In the genomic region with DNA sequence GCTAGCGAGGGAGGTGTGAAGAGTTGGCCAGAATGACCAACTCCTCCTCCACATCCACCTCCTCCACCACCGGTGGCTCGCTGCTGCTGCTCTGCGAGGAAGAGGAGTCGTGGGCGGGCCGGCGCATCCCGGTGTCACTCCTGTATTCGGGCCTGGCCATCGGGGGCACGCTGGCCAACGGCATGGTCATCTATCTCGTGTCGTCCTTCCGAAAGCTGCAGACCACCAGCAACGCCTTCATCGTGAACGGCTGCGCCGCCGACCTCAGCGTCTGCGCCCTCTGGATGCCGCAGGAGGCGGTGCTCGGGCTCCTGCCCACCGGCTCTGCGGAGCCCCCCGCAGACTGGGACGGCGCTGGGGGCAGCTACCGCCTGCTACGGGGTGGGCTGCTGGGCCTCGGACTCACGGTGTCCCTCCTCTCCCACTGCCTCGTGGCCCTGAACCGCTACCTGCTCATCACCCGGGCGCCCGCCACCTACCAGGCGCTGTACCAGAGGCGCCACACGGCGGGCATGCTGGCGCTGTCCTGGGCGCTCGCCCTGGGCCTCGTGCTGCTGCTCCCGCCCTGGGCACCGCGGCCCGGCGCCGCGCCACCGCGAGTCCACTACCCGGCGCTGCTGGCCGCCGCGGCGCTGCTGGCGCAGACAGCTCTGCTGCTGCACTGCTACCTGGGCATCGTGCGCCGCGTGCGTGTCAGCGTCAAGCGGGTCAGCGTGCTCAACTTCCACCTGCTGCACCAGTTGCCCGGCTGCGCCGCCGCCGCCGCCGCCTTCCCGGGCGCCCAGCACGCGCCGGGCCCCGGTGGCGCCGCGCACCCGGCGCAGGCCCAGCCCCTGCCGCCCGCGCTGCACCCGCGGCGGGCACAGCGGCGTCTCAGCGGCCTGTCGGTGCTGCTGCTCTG, we compare ENCODE assay signal across 9 cellular contexts. TPM values are rescaled to one million over a fixed set of nuclear protein-coding genes. Genes with fewer than 3 reads are reported as not detected.
DNase-seq lines count a peak whose midpoint lies in the region; ATAC-seq and TF ChIP-seq lines count a peak whose summit lies in the region.
"Had no signal": no experiment of that assay in that cellular context is flagged by ENCODE, and none has a peak within 500 bp of the region (broad histone marks: within the 10 kb centered on the region; RNA-seq: fewer than 3 reads in every experiment).

No MANE protein-coding gene starts in this region.

- no peaks in the 10 kb centered on the region for H3K79me1 ChIP-seq in IMR-90 (ENCODE audit: low read depth in 1 of 2, low read length in 2 of 2)

- H4K20me1 ChIP-seq in IMR-90 (ENCODE audit: insufficient read depth, low read length) (no peaks in the 10 kb centered on the region), neural cell (ENCODE audit: insufficient read depth) (no peaks in the 10 kb centered on the region)

- H3K4me3 ChIP-seq in IMR-90 (ENCODE audit: insufficient read depth, low read depth, low read length) (peak overlapping the region; percentile 30), fibroblast of mammary gland (ENCODE audit: control insufficient read depth, low read depth, low read length) (peak overlapping the region; percentile 28), neural cell (ENCODE audit: low read length) (peak overlapping the region; percentile 78)
- H3K4me3 ChIP-seq: K562 had no signal

- H3K36me3 ChIP-seq in IMR-90 (ENCODE audit: control insufficient read depth, insufficient read depth, low read length) (no peaks in the 10 kb centered on the region), neural cell (ENCODE audit: insufficient read depth, low read length) (no peaks in the 10 kb centered on the region)

- 1% methylated on average over 58 of the region's 101 CpGs; no CpG with 5 or more reads in 1 of the 2 experiments for WGBS in IMR-90 (ENCODE audit: extremely low coverage in 2 of 2, insufficient read length in 1 of 2), 2 experiments

- H3K4me2 ChIP-seq in IMR-90 (ENCODE audit: low read depth, low read length) (peak overlapping the region; percentile 93), neural cell (ENCODE audit: low read length) (peak overlapping the region; percentile 72)

- H3K79me2 ChIP-seq in neural cell (replicated peaks; ENCODE audit: insufficient read depth, low read length) = no peaks in the 10 kb centered on the region

- no peak overlapping the region for H3K9ac ChIP-seq in IMR-90 (ENCODE audit: low read depth, low read length)
- peak overlapping the region; percentile 62 for H3K9ac ChIP-seq in neural cell (ENCODE audit: low read length)

- H3K14ac ChIP-seq in IMR-90 (replicated peaks; ENCODE audit: low read depth, low read length) = no peak overlapping the region

- H2AFZ ChIP-seq in IMR-90 (replicated peaks; ENCODE audit: low read length, poor library complexity) (peak overlapping the region; percentile 88), neural cell (ENCODE audit: low read depth, low read length) (peak overlapping the region; percentile 65)

- no peaks in the 10 kb centered on the region for H3F3A ChIP-seq in neural cell (ENCODE audit: insufficient read depth, low read length, poor library complexity, severe bottlenecking)

- no TSS peak for BruUV-seq in IMR-90 (replicated peaks; lab: Mats Ljungman, UMichigan)

- H3K9me3 ChIP-seq in IMR-90 (ENCODE audit: control insufficient read depth, insufficient read depth, low read length) (no peaks in the 10 kb centered on the region), neural cell (ENCODE audit: low read length) (no peaks in the 10 kb centered on the region)

- CTCF ChIA-PET in IMR-90 (lab: Yijun Ruan, JAX) = no interaction called here

- H3K9me1 ChIP-seq in IMR-90 (ENCODE audit: insufficient read depth, low read length) = no peaks in the 10 kb centered on the region

- H4K8ac ChIP-seq in IMR-90 (ENCODE audit: low read depth in 2 of 2, low read length in 2 of 2) = no peak overlapping the region

- H2BK120ac ChIP-seq in IMR-90 (ENCODE audit: low read depth, low read length) = no peak overlapping the region

- intact Hi-C loops in IMR-90 (cut with micrococcal nuclease) = loop anchor here (5.0 kb wide), 1 partner anchor 328 kb away; no protein-coding TSS in a partner anchor

- H4K91ac ChIP-seq in IMR-90 (ENCODE audit: insufficient read depth, low read depth, low read length) = no peak overlapping the region

- no peak overlapping the region for H2BK5ac ChIP-seq in IMR-90 (ENCODE audit: low read depth, low read length, poor library complexity, severe bottlenecking)

- H3K27me3 ChIP-seq in IMR-90 (ENCODE audit: control insufficient read depth, insufficient read depth, low read length) (peaks cover 54% of the 10 kb centered on the region), neural cell (ENCODE audit: insufficient read depth, low read depth, low read length) (peaks cover 35% of the 10 kb centered on the region)

- peak overlapping the region; percentile 69; the same call in 1 of the 2 replicates for H3K23ac ChIP-seq in IMR-90 (ENCODE audit: low read depth, low read length)

- H3K56ac ChIP-seq in IMR-90 (ENCODE audit: extremely low read depth, insufficient read depth, low read length) = no peak overlapping the region

- peaks cover 4% of the 10 kb centered on the region; the same call in 1 of the 2 replicates for H3K4me1 ChIP-seq in IMR-90 (ENCODE audit: control insufficient read depth, insufficient read depth, low read length)

- TF ChIP-seq CTCF in IMR-90 (conservative IDR thresholded peaks at IDR 0.05; ENCODE audit: low read depth, low read length) (no peak; the same call in 1 of the 2 replicates), fibroblast of mammary gland (conservative IDR thresholded peaks at IDR 0.05; ENCODE audit: control insufficient read depth, insufficient read depth, low read depth, low read length) (no peak), neural cell (IDR thresholded peaks at IDR 0.05; ENCODE audit: poor library complexity, severe bottlenecking) (peak; percentile 61)

- H2BK20ac ChIP-seq in IMR-90 (ENCODE audit: low read depth, low read length) = no peak overlapping the region

- no peak for TF ChIP-seq POLR2A in IMR-90 (IDR thresholded peaks at IDR 0.05; ENCODE audit: low read depth, low read length)

- POLR2A ChIA-PET in IMR-90 (lab: Charles Lee; ENCODE audit: unreplicated experiment) = no interaction called here

- ATAC-seq in IMR-90 (ENCODE audit: low read depth) (peak; percentile 79), GM19351 (IDR thresholded peaks at IDR 0.05; ENCODE audit: unreplicated experiment) (no peak), HG02840 (IDR thresholded peaks at IDR 0.05; ENCODE audit: low FRiP score, unreplicated experiment) (no peak)
- ATAC-seq: K562 had no signal

- DNase-seq in COR-L47 (lab: John Stamatoyannopoulos, UW) (peak; percentile 60), IMR-90 (peak; percentile 3), fibroblast of mammary gland (ENCODE audit: low read depth) (no peak), NCI-H524 treated with DMSO at 0.1 percent for 48 hours (lab: John Stamatoyannopoulos, UW) (no peak)
- DNase-seq in activated CD8-positive, alpha-beta memory T cell treated with anti-CD3 and anti-CD28 coated beads for 24 hours = peak; percentile 82

- no peak for TF ChIP-seq EP300 in neural cell (conservative IDR thresholded peaks at IDR 0.05; ENCODE audit: poor library complexity, severe bottlenecking)

- H3K4ac ChIP-seq in IMR-90 (ENCODE audit: low read depth, low read length) = no peak overlapping the region

- in situ Hi-C loops in IMR-90 (cut with MboI; ENCODE audit: low sequenced_read_pairs) = no loop called here

- dilution Hi-C loops in IMR-90 (cut with HindIII; ENCODE audit: low sequenced_read_pairs, unreplicated experiment) = no loop called here

- H2AK5ac ChIP-seq in IMR-90 (ENCODE audit: low read depth, low read length) = no peak overlapping the region

- H3K27ac ChIP-seq in IMR-90 (ENCODE audit: insufficient read depth, low read length) (no peak overlapping the region), neural cell (ENCODE audit: low read length) (peak overlapping the region; percentile 12)

- no peak overlapping the region for H2AK9ac ChIP-seq in IMR-90 (replicated peaks; ENCODE audit: low read depth, low read length, poor library complexity)

- no peak overlapping the region for H3K18ac ChIP-seq in IMR-90 (ENCODE audit: low read depth, low read length)

- H3K9me2 ChIP-seq in neural cell (ENCODE audit: insufficient read depth, low read length) = no peaks in the 10 kb centered on the region

- H4K5ac ChIP-seq in IMR-90 (ENCODE audit: low read depth, low read length) = no peak overlapping the region

- no peak overlapping the region for H2BK15ac ChIP-seq in IMR-90 (ENCODE audit: low read depth, low read length)

- TF ChIP-seq RAD21 in IMR-90 (IDR thresholded peaks at IDR 0.05; ENCODE audit: low read length) (no peak), neural cell (conservative IDR thresholded peaks at IDR 0.05) (no peak)

TF ChIP-seq in IMR-90, 13 proteins besides CTCF, POLR2A, EP300 and RAD21 (continues in another document):
- TF ChIP-seq FOS (IDR thresholded peaks at IDR 0.05; ENCODE audit: low read depth, low read length) (no peak), CEBPB (IDR thresholded peaks at IDR 0.05; ENCODE audit: low read depth, low read length) (no peak)
- TF ChIP-seq, protein P1, sequence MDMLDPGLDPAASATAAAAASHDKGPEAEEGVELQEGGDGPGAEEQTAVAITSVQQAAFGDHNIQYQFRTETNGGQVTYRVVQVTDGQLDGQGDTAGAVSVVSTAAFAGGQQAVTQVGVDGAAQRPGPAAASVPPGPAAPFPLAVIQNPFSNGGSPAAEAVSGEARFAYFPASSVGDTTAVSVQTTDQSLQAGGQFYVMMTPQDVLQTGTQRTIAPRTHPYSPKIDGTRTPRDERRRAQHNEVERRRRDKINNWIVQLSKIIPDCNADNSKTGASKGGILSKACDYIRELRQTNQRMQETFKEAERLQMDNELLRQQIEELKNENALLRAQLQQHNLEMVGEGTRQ (IDR thresholded peaks at IDR 0.05; ENCODE audit: low read depth, low read length) = no peak

TF ChIP-seq in neural cell, 6 proteins besides CTCF, POLR2A, EP300 and RAD21:
- TF ChIP-seq EZH2 (IDR thresholded peaks at IDR 0.05; ENCODE audit: borderline replicate concordance, insufficient read depth, low read length, poor library complexity, severe bottlenecking) (no peak), TAF1 (IDR thresholded peaks at IDR 0.05; ENCODE audit: low read depth) (no peak), SMC3 (conservative IDR thresholded peaks at IDR 0.05; ENCODE audit: poor library complexity) (peak; percentile 38), MXI1 (conservative IDR thresholded peaks at IDR 0.05; ENCODE audit: poor library complexity, severe bottlenecking) (peak; percentile 54)

RNA-seq across cellular contexts. Expression of a gene that starts 1.2 kb away (rescaled TPM):
- total RNA-seq in IMR-90 (2012; rRNA removed) = not detected in 2 replicates
- 0.03 TPM in 2 replicates for polyA plus RNA-seq in IMR-90 (2012; rRNA removed)
- 0.01 and 0.05 TPM in 2 replicates for polyA plus RNA-seq in IMR-90 (2012; cell fraction: cytosol; rRNA removed)
- 0.02 TPM in 1 of 2 replicates, not detected in the other for polyA plus RNA-seq in IMR-90 (2012; cell fraction: nucleus; rRNA removed; ENCODE audit: low replicate concordance)
- polyA plus RNA-seq in neural cell = 12.0 and 15.4 TPM in 2 replicates
- 18.0 and 23.7 TPM in 2 replicates for polyA minus RNA-seq in neural cell
- total RNA-seq: K562 had no signal
- polyA plus RNA-seq: K562 had no signal

Comparison
In these comparisons a context has a peak if more than half of its experiments do, and no peak if none do; other contexts are left out.
1. DNase-seq: peak in COR-L47 (single experiment), IMR-90 (single experiment) and activated CD8-positive, alpha-beta memory T cell treated with anti-CD3 and anti-CD28 coated beads for 24 hours (single experiment); none in fibroblast of mammary gland (single experiment) and NCI-H524 treated with DMSO at 0.1 percent for 48 hours (single experiment).
2. H3K4me3 ChIP-seq: peak in every context shown above with its lines; median percentile 78 in neural cell; 30 in IMR-90; 28 in fibroblast of mammary gland.
3. RNA of a gene that starts 1.2 kb away (polyA plus RNA-seq): 12.0 to 15.4 TPM in neural cell; 0.01 to 0.05 TPM in IMR-90; every median in the first group is over 10 times any median in the second.